In the genomic region with DNA sequence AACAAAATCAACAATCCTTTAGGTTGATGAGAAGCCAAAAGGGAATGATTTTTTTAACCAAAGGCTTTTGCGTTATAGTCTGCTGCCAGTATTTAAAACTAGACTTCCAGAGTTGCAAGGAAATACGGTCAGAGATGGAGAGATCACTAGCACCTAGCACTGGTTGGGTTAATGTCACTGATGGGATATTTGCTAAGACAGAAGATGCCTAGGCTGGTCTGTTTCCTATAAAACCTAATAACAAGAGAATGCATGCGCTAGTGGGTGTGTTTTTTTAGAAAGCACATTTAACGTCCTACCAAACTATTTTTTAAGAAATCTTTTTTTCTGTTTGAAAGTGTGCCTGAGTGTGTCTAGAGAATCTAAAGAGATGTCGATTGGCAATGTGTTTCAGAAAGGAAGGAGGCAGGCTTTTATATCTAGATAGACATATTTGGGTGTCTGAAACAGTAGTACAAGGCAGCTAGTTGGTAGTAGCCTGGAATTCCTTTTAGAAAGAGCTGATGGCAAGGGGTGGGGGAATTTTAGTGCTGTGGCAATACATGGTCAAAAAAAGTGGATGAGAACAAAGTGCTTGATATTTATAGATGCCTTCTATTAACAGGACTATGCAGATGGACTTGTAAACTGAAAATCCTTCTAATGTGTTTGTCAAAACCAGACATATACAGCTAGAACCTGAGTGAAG, we compare ENCODE assay signal across 1 cellular context.
TF ChIP-seq lines count a peak whose summit lies in the region.

No MANE protein-coding gene starts in this region.

TF ChIP-seq in HEK293, 187 proteins besides CTCF, POLR2A, EP300 and RAD21 (continued from another document):
- TF ChIP-seq KLF7 (tag by site-specific recombination; IDR thresholded peaks at IDR 0.05; ENCODE audit: borderline replicate concordance) (no peak), ZIC2 (tag by site-specific recombination; IDR thresholded peaks at IDR 0.05) (no peak)
- TF ChIP-seq, protein P1, sequence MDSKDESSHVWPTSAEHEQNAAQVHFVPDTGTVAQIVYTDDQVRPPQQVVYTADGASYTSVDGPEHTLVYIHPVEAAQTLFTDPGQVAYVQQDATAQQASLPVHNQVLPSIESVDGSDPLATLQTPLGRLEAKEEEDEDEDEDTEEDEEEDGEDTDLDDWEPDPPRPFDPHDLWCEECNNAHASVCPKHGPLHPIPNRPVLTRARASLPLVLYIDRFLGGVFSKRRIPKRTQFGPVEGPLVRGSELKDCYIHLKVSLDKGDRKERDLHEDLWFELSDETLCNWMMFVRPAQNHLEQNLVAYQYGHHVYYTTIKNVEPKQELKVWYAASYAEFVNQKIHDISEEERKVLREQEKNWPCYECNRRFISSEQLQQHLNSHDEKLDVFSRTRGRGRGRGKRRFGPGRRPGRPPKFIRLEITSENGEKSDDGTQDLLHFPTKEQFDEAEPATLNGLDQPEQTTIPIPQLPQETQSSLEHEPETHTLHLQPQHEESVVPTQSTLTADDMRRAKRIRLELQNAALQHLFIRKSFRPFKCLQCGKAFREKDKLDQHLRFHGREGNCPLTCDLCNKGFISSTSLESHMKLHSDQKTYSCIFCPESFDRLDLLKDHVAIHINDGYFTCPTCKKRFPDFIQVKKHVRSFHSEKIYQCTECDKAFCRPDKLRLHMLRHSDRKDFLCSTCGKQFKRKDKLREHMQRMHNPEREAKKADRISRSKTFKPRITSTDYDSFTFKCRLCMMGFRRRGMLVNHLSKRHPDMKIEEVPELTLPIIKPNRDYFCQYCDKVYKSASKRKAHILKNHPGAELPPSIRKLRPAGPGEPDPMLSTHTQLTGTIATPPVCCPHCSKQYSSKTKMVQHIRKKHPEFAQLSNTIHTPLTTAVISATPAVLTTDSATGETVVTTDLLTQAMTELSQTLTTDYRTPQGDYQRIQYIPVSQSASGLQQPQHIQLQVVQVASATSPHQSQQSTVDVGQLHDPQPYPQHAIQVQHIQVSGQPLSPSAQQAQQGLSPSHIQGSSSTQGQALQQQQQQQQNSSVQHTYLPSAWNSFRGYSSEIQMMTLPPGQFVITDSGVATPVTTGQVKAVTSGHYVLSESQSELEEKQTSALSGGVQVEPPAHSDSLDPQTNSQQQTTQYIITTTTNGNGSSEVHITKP (tag by site-specific recombination; IDR thresholded peaks at IDR 0.05) = no peak
